Comparison of ENCODE assay signal across 11 cellular contexts in the genomic region with DNA sequence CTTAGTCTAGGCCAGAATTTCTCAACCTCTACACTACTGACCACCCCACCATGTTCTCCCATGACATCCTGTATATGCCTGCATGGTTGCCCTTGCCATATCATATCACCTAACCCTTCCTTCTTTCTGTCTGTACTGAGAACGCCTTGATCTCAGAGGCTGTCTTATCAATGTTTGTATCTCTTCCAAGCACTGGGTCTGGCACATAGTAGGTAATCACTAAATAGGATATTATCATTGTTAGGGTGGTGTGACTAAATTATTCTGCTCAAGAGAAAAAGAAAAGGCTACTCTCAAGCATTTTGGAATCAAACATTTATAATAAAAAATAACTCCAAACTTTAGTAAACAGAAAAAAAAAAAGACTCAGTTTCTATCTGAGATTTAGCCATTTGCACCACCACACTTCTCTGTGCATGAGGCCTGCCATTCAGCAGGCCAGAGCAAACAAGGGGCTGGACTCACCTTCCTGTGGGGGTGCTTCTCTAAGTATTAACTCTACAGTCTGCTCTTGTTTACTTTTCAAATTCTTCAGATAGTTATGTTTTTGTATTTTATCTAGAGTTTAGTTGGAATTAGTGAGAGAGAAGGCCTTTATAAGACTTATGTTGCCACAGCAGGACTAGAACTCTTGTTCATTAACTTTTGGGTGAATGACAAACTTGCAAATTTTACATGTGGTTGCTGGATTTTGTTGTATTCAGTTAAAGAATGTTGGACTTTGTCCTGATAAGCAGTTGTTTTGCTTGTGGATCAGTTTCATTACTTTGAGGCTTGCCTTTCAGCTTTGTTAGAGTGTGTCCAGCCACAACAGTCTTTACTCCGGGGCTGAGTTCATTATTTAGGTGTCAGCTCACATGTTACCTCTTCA. TPM values are rescaled to one million over a fixed set of nuclear protein-coding genes. Genes with fewer than 3 reads are reported as not detected.
DNase-seq lines count a peak whose midpoint lies in the region; ATAC-seq and TF ChIP-seq lines count a peak whose summit lies in the region.
"Had no signal": no experiment of that assay in that cellular context is flagged by ENCODE, and none has a peak within 500 bp of the region (broad histone marks: within the 10 kb centered on the region; RNA-seq: fewer than 3 reads in every experiment).

No MANE protein-coding gene starts in this region.

- H3K4me3 Mint-ChIP-seq in CD4-positive, alpha-beta memory T cell, result no peak overlapping the region
- H3K4me3 Mint-ChIP-seq in effector memory CD8-positive, alpha-beta T cell, result no peak overlapping the region
- peak overlapping the region in 8 of 10 donors; percentile 20 to 80 (median 72) for H3K4me3 Mint-ChIP-seq in naive thymus-derived CD8-positive, alpha-beta T cell

- no peaks in the 10 kb centered on the region for H4K20me1 ChIP-seq in IMR-90 (ENCODE audit: insufficient read depth, low read length)
- no peaks in the 10 kb centered on the region for H4K20me1 ChIP-seq in Karpas-422 (ENCODE audit: insufficient read depth, low read depth, low read length)

- H3K27ac Mint-ChIP-seq in CD4-positive, alpha-beta memory T cell, result peak overlapping the region in 4 of 7 donors; percentile 15 to 77 (median 56)
- H3K27ac Mint-ChIP-seq in effector memory CD8-positive, alpha-beta T cell, result peak overlapping the region; percentile 24 to 74
- peak overlapping the region; percentile 91 to 99 (median 98) for H3K27ac Mint-ChIP-seq in naive thymus-derived CD8-positive, alpha-beta T cell

- BruUV-seq in IMR-90 (replicated peaks; lab: Mats Ljungman, UMichigan), result no TSS peak

- H4K91ac ChIP-seq in IMR-90 (ENCODE audit: insufficient read depth, low read depth, low read length), result no peak overlapping the region

- no peak overlapping the region for H3K4me2 ChIP-seq in IMR-90 (ENCODE audit: low read depth, low read length)
- H3K4me2 ChIP-seq in Karpas-422 (ENCODE audit: low read depth, low read length, poor library complexity, severe bottlenecking), result no peak overlapping the region

- no peak for TF ChIP-seq CTCF in IMR-90 (conservative IDR thresholded peaks at IDR 0.05; ENCODE audit: low read depth, low read length)

- H2BK15ac ChIP-seq in IMR-90 (ENCODE audit: low read depth, low read length), result 0 out of 3 replicates have a peak overlapping the region, but pooled peaks have one; percentile 20

- H3K4me1 Mint-ChIP-seq in CD4-positive, alpha-beta memory T cell, result peaks cover 26 to 50% (median 35%) of the 10 kb centered on the region in 4 donors
- H3K4me1 Mint-ChIP-seq in effector memory CD8-positive, alpha-beta T cell (ENCODE audit: low read depth in 2 of 2), result peaks cover 19 to 33% of the 10 kb centered on the region in 2 donors
- H3K4me1 Mint-ChIP-seq in naive thymus-derived CD8-positive, alpha-beta T cell, result peaks cover 40 to 84% (median 79%) of the 10 kb centered on the region in 4 donors

- H3K18ac ChIP-seq in IMR-90 (ENCODE audit: low read depth, low read length), result peak overlapping the region; percentile 44; the same call in 1 of the 2 replicates

- dilution Hi-C loops in IMR-90 (cut with HindIII; ENCODE audit: low sequenced_read_pairs, unreplicated experiment), result no loop called here

- no CpG with 5 or more reads among the region's 2 CpGs for WGBS in IMR-90 (ENCODE audit: extremely low coverage in 2 of 2, insufficient read length in 1 of 2), 2 experiments

- H3K4ac ChIP-seq in IMR-90 (ENCODE audit: low read depth, low read length), result no peak overlapping the region

- no peak overlapping the region for H2BK120ac ChIP-seq in IMR-90 (ENCODE audit: low read depth, low read length)

- no peaks in the 10 kb centered on the region for H3K9me2 ChIP-seq in Karpas-422 (replicated peaks; ENCODE audit: insufficient read depth, low read length)

- H3K4me1 ChIP-seq in CD4-positive, alpha-beta memory T cell (ENCODE audit: insufficient read depth, low read length), result peaks cover 14% of the 10 kb centered on the region
- H3K4me1 ChIP-seq in IMR-90 (ENCODE audit: control insufficient read depth, insufficient read depth, low read length) (peaks cover 6% of the 10 kb centered on the region), Karpas-422 (ENCODE audit: low read length) (peaks cover 25% of the 10 kb centered on the region)

- H2AFZ ChIP-seq in IMR-90 (replicated peaks; ENCODE audit: low read length, poor library complexity), result no peak overlapping the region
- no peak overlapping the region for H2AFZ ChIP-seq in Karpas-422 (ENCODE audit: low read length)

- H2BK20ac ChIP-seq in IMR-90 (ENCODE audit: low read depth, low read length), result 0 out of 2 replicates have a peak overlapping the region, but pooled peaks have one; percentile 40

- no peaks in the 10 kb centered on the region for H3K27me3 ChIP-seq in CD4-positive, alpha-beta memory T cell (ENCODE audit: insufficient read depth, low read length)
- H3K27me3 ChIP-seq in IMR-90 (ENCODE audit: control insufficient read depth, insufficient read depth, low read length) (no peaks in the 10 kb centered on the region), Karpas-422 (ENCODE audit: low read length) (no peaks in the 10 kb centered on the region)
- H3K27me3 ChIP-seq: ovary, Peyer's patch had no signal

- CTCF ChIA-PET in CD4-positive, alpha-beta memory T cell (lab: Charles Lee; ENCODE audit: partially characterized antibody), result interaction anchor here (0.7 kb wide), 1 partner anchor 8 kb away, joined by 3 read pairs; no protein-coding TSS in a partner anchor
- CTCF ChIA-PET in IMR-90 (lab: Yijun Ruan, JAX), result no interaction called here

- H3K56ac ChIP-seq in IMR-90 (ENCODE audit: extremely low read depth, insufficient read depth, low read length), result no peak overlapping the region

- DNase-seq in CD4-positive, alpha-beta memory T cell, result no peak
- DNase-seq in IMR-90 (no peak), Karpas-422 (no peak), sciatic nerve (ENCODE audit: low spot score) (no peak), caudate nucleus (lab: John Stamatoyannopoulos, UW) (no peak)
- no peak for DNase-seq in effector memory CD8-positive, alpha-beta T cell
- DNase-seq in naive thymus-derived CD8-positive, alpha-beta T cell, result no peak
- DNase-seq: NCI-H2081 treated with DMSO at 0.1 percent for 48 hours, ovary, Peyer's patch had no signal

- no peak for TF ChIP-seq RAD21 in IMR-90 (IDR thresholded peaks at IDR 0.05; ENCODE audit: low read length)

- no peak overlapping the region for H4K5ac ChIP-seq in IMR-90 (ENCODE audit: low read depth, low read length)

- H2AK5ac ChIP-seq in IMR-90 (ENCODE audit: low read depth, low read length), result no peak overlapping the region

- H3K79me2 ChIP-seq in Karpas-422 (ENCODE audit: low read length), result peaks cover 17% of the 10 kb centered on the region

- no peak overlapping the region for H3K23ac ChIP-seq in IMR-90 (ENCODE audit: low read depth, low read length)

- intact Hi-C loops in CD4-positive, alpha-beta memory T cell (cut with micrococcal nuclease), result no loop called here
- intact Hi-C loops in IMR-90 (cut with micrococcal nuclease), result no loop called here
- intact Hi-C loops in sciatic nerve (cut with DNase I), result loop anchor here (10.0 kb wide), 1 partner anchor 183 kb away; a partner anchor contains a TSS

- H3K4me3 ChIP-seq in CD4-positive, alpha-beta memory T cell (ENCODE audit: low read length in 2 of 2), result no peak overlapping the region
- no peak overlapping the region for H3K4me3 ChIP-seq in IMR-90 (ENCODE audit: insufficient read depth, low read depth, low read length)
- no peak overlapping the region for H3K4me3 ChIP-seq in Karpas-422 (ENCODE audit: low read length)
- H3K4me3 ChIP-seq: ovary, Peyer's patch had no signal

- peaks cover 4 to 8% of the 10 kb centered on the region in 2 experiments for H3K79me1 ChIP-seq in IMR-90 (ENCODE audit: low read depth in 1 of 2, low read length in 2 of 2)

- in situ Hi-C loops in IMR-90 (cut with MboI; ENCODE audit: low sequenced_read_pairs), result no loop called here

- ATAC-seq in IMR-90 (ENCODE audit: low read depth), result peak; percentile 74
- no peak for ATAC-seq in effector memory CD8-positive, alpha-beta T cell (replicated peaks)
- no peak for ATAC-seq in naive thymus-derived CD8-positive, alpha-beta T cell
- no peak for ATAC-seq in sciatic nerve
- ATAC-seq in GM21528 (IDR thresholded peaks at IDR 0.05; ENCODE audit: low FRiP score, unreplicated experiment), result no peak

- H3K36me3 ChIP-seq in CD4-positive, alpha-beta memory T cell (ENCODE audit: insufficient read depth, low read length), result no peaks in the 10 kb centered on the region
- H3K36me3 ChIP-seq in IMR-90 (ENCODE audit: control insufficient read depth, insufficient read depth, low read length) (peaks cover 2% of the 10 kb centered on the region; the same call in 1 of the 2 replicates), Karpas-422 (ENCODE audit: insufficient read depth, low read length) (no peaks in the 10 kb centered on the region)
- H3K36me3 ChIP-seq: ovary, Peyer's patch had no signal

- no peak overlapping the region for H2AK9ac ChIP-seq in IMR-90 (replicated peaks; ENCODE audit: low read depth, low read length, poor library complexity)

- H4K8ac ChIP-seq in IMR-90 (ENCODE audit: low read depth in 2 of 2, low read length in 2 of 2), result 0 out of 4 replicates have a peak overlapping the region, but pooled peaks of 1 of the 2 experiments have one; percentile 29

- no peaks in the 10 kb centered on the region for H3K9me3 Mint-ChIP-seq in CD4-positive, alpha-beta memory T cell
- no peaks in the 10 kb centered on the region for H3K9me3 Mint-ChIP-seq in effector memory CD8-positive, alpha-beta T cell
- H3K9me3 Mint-ChIP-seq in naive thymus-derived CD8-positive, alpha-beta T cell, result no peaks in the 10 kb centered on the region

- TF ChIP-seq POLR2A in IMR-90 (IDR thresholded peaks at IDR 0.05; ENCODE audit: low read depth, low read length), result no peak

- peaks cover 27 to 28% of the 10 kb centered on the region in 2 donors for H3K36me3 Mint-ChIP-seq in CD4-positive, alpha-beta memory T cell
- H3K36me3 Mint-ChIP-seq in effector memory CD8-positive, alpha-beta T cell (ENCODE audit: insufficient read depth), result peaks cover 3% of the 10 kb centered on the region
- H3K36me3 Mint-ChIP-seq in naive thymus-derived CD8-positive, alpha-beta T cell, result peaks cover 0 to 23% (median 10%) of the 10 kb centered on the region in 3 donors

- no peaks in the 10 kb centered on the region for H3K27me3 Mint-ChIP-seq in CD4-positive, alpha-beta memory T cell
- H3K27me3 Mint-ChIP-seq in effector memory CD8-positive, alpha-beta T cell, result no peaks in the 10 kb centered on the region
- H3K27me3 Mint-ChIP-seq in naive thymus-derived CD8-positive, alpha-beta T cell, result no peaks in the 10 kb centered on the region

- H3K9ac ChIP-seq in IMR-90 (ENCODE audit: low read depth, low read length), result no peak overlapping the region
- H3K9ac ChIP-seq in Karpas-422 (ENCODE audit: low read length), result no peak overlapping the region

- POLR2A ChIA-PET in CD4-positive, alpha-beta memory T cell (lab: Charles Lee; ENCODE audit: partially characterized antibody), result no interaction called here
- POLR2A ChIA-PET in IMR-90 (lab: Charles Lee; ENCODE audit: unreplicated experiment), result interaction anchor here (0.6 kb wide), 1 partner anchor 10 kb away, joined by 3 read pairs; no protein-coding TSS in a partner anchor
- POLR2A ChIA-PET in naive thymus-derived CD8-positive, alpha-beta T cell (lab: Charles Lee), result interaction anchor here (0.6 to 7.4 kb wide), 7 partner anchors 102 to 345 kb away, joined by 3 to 71 read pairs (median 4); a partner anchor contains a TSS

- no peak overlapping the region for H3K27ac ChIP-seq in CD4-positive, alpha-beta memory T cell (ENCODE audit: low read depth, low read length)
- H3K27ac ChIP-seq in IMR-90 (ENCODE audit: insufficient read depth, low read length) (no peak overlapping the region), Karpas-422 (ENCODE audit: low read length) (no peak overlapping the region), caudate nucleus (ENCODE audit: low read depth, low read length) (no peak overlapping the region)

- no peaks in the 10 kb centered on the region for H3K9me3 ChIP-seq in CD4-positive, alpha-beta memory T cell (ENCODE audit: control insufficient read depth in 1 of 2, low read length in 2 of 2)
- H3K9me3 ChIP-seq in IMR-90 (ENCODE audit: control insufficient read depth, insufficient read depth, low read length) (no peaks in the 10 kb centered on the region), Karpas-422 (ENCODE audit: low read length) (no peaks in the 10 kb centered on the region)
- H3K9me3 ChIP-seq: ovary, Peyer's patch had no signal

- H2BK5ac ChIP-seq in IMR-90 (ENCODE audit: low read depth, low read length, poor library complexity, severe bottlenecking), result peak overlapping the region; percentile 12

- peaks cover 8% of the 10 kb centered on the region; the same call in 1 of the 2 replicates for H3K9me1 ChIP-seq in IMR-90 (ENCODE audit: insufficient read depth, low read length)

- no peak overlapping the region for H3K14ac ChIP-seq in IMR-90 (replicated peaks; ENCODE audit: low read depth, low read length)

RNA-seq across cellular contexts. Expression of a gene that starts 5.4 kb away (rescaled TPM):
- total RNA-seq in CD4-positive, alpha-beta memory T cell, result 1 to 10 TPM; 5.5 to 6.2 TPM
- polyA plus RNA-seq in CD4-positive, alpha-beta memory T cell, result under 1 TPM; 0.42 to 0.91 TPM
- 0.18 and 0.28 TPM in 2 replicates for total RNA-seq in IMR-90 (2012; rRNA removed)
- polyA plus RNA-seq in IMR-90 (2012; rRNA removed), result 0.16 and 0.65 TPM in 2 replicates
- polyA plus RNA-seq in IMR-90 (2012; cell fraction: cytosol; rRNA removed), result 0.13 and 0.24 TPM in 2 replicates
- 0.08 and 0.55 TPM in 2 replicates for polyA plus RNA-seq in IMR-90 (2012; cell fraction: nucleus; rRNA removed; ENCODE audit: low replicate concordance)
- 10 to 100 TPM; 10.9 to 12.7 TPM for total RNA-seq in naive thymus-derived CD8-positive, alpha-beta T cell
- polyA plus RNA-seq in naive thymus-derived CD8-positive, alpha-beta T cell, result 1 to 10 TPM; 1.8 to 4.0 (median 3.2) TPM
- total RNA-seq in Karpas-422 (2014; rRNA removed; shearing (Covaris generic); ENCODE audit: low replicate concordance), result 0.97 and 3.5 TPM in 2 replicates
- 5.3 TPM for total RNA-seq in sciatic nerve

Comparison
In these comparisons a context has a peak if more than half of its experiments do, and no peak if none do; other contexts are left out.
1. H3K4me3 Mint-ChIP-seq: peak in naive thymus-derived CD8-positive, alpha-beta T cell (8 of 10); none in CD4-positive, alpha-beta memory T cell (0 of 8) and effector memory CD8-positive, alpha-beta T cell (0 of 2).
2. Peak in every context shown above with its lines, with median percentiles within 50 percentile points of each other: H3K27ac Mint-ChIP-seq.